In genomic region chr7:127838816-127839415, GRCh38 we compare ENCODE assay signal across 1 cellular context.
TF ChIP-seq lines count a peak whose summit lies in the region.

No MANE protein-coding gene starts in this region.

TF ChIP-seq in K562, 482 proteins besides CTCF, POLR2A, EP300 and RAD21 (continued from another document):
- TF ChIP-seq ARID4B (CRISPR knock-in tag; IDR thresholded peaks at IDR 0.05), result no peak
- peak; percentile 31 to 85; a peak in 1 of 4 replicates for TF ChIP-seq TBL1XR1 (IDR thresholded peaks at IDR 0.05; ENCODE audit: low read length in 2 of 2)
- TF ChIP-seq ZNF699 (CRISPR knock-in tag; IDR thresholded peaks at IDR 0.05; ENCODE audit: insufficient replicate concordance), result no peak
- no peak for TF ChIP-seq ZNF512 (tag; IDR thresholded peaks at IDR 0.05)
- no peak for TF ChIP-seq NCOA6 (IDR thresholded peaks at IDR 0.05)
- no peak for TF ChIP-seq ZBTB2 (IDR thresholded peaks at IDR 0.05)
- no peak for TF ChIP-seq ZBTB34 (CRISPR knock-in tag; IDR thresholded peaks at IDR 0.05)
- TF ChIP-seq CREB3L1 (IDR thresholded peaks at IDR 0.05; ENCODE audit: borderline replicate concordance, low read depth), result no peak; the same call in 1 of the 2 replicates
- no peak for TF ChIP-seq CEBPG (CRISPR knock-in tag; IDR thresholded peaks at IDR 0.05)
- TF ChIP-seq CEBPG (tag; conservative IDR thresholded peaks at IDR 0.05 in 1 of 2, IDR thresholded peaks at IDR 0.05 in 1 of 2), result 0 out of 4 replicates have a peak, but pooled peaks of 1 of the 2 experiments have one; percentile 31
- no peak for TF ChIP-seq ZNF217 (CRISPR knock-in tag; IDR thresholded peaks at IDR 0.05)
- TF ChIP-seq ZEB2 (IDR thresholded peaks at IDR 0.05), result peak; percentile 32; the same call in 1 of the 2 replicates
- TF ChIP-seq CBX8 (IDR thresholded peaks at IDR 0.05; ENCODE audit: borderline replicate concordance, extremely low read depth, low read depth, low read length, poor library complexity, severe bottlenecking), result no peak
- no peak for TF ChIP-seq TCFL5 (CRISPR knock-in tag; conservative IDR thresholded peaks at IDR 0.05)
- TF ChIP-seq RBM25 (IDR thresholded peaks at IDR 0.05; ENCODE audit: low read depth, low read length, severe bottlenecking), result no peak
- TF ChIP-seq THRB (CRISPR knock-in tag; conservative IDR thresholded peaks at IDR 0.05), result 0 out of 2 replicates have a peak, but pooled peaks have one; percentile 25
- TF ChIP-seq FOXA3 (CRISPR knock-in tag; conservative IDR thresholded peaks at IDR 0.05 in 1 of 2, IDR thresholded peaks at IDR 0.05 in 1 of 2), result no peak; a peak in 1 of 4 replicates
- TF ChIP-seq IRF9 (tag; IDR thresholded peaks at IDR 0.05), result no peak
- TF ChIP-seq ZNF174 (CRISPR knock-in tag; IDR thresholded peaks at IDR 0.05), result no peak
- no peak for TF ChIP-seq CHD2 (IDR thresholded peaks at IDR 0.05; ENCODE audit: low read depth, low read length)
- TF ChIP-seq EGR1 (conservative IDR thresholded peaks at IDR 0.05), result no peak
- TF ChIP-seq THAP7 (CRISPR knock-in tag; IDR thresholded peaks at IDR 0.05), result no peak
- TF ChIP-seq VEZF1 (CRISPR knock-in tag; IDR thresholded peaks at IDR 0.05), result no peak
- no peak for TF ChIP-seq GABPB1 (CRISPR knock-in tag; IDR thresholded peaks at IDR 0.05)
- no peak for TF ChIP-seq HNRNPL (IDR thresholded peaks at IDR 0.05; ENCODE audit: low read depth, low read length)
- TF ChIP-seq SAFB (IDR thresholded peaks at IDR 0.05; ENCODE audit: borderline replicate concordance, low read depth, low read length), result no peak
- no peak for TF ChIP-seq ZNF395 (CRISPR knock-in tag; IDR thresholded peaks at IDR 0.05)
- TF ChIP-seq NR0B1 (IDR thresholded peaks at IDR 0.05; ENCODE audit: partially characterized antibody), result no peak
- no peak for TF ChIP-seq ID3 (CRISPR knock-in tag; IDR thresholded peaks at IDR 0.05)
- 0 out of 2 replicates have a peak, but pooled peaks have one; percentile 23 for TF ChIP-seq ID3 (tag; IDR thresholded peaks at IDR 0.05)
- TF ChIP-seq E2F5 (CRISPR knock-in tag; IDR thresholded peaks at IDR 0.05), result no peak
- TF ChIP-seq ZNF280B (CRISPR knock-in tag; IDR thresholded peaks at IDR 0.05), result no peak
- TF ChIP-seq ESRRB (CRISPR knock-in tag; IDR thresholded peaks at IDR 0.05; ENCODE audit: borderline replicate concordance), result no peak
- no peak for TF ChIP-seq KAT8 (IDR thresholded peaks at IDR 0.05; ENCODE audit: low read depth)
- TF ChIP-seq SMC3 (conservative IDR thresholded peaks at IDR 0.05; ENCODE audit: insufficient read depth, low read depth, low read length), result 0 out of 2 replicates have a peak, but pooled peaks have one; percentile 9
- no peak for TF ChIP-seq KLF10 (CRISPR knock-in tag; IDR thresholded peaks at IDR 0.05)
- TF ChIP-seq DNMT1 (IDR thresholded peaks at IDR 0.05), result no peak
